ENCODE assay signal across 17 cellular contexts in genomic region chr7:66348959-66349358, GRCh38.
DNase-seq lines count a peak whose midpoint lies in the region; ATAC-seq and TF ChIP-seq lines count a peak whose summit lies in the region.
"Had no signal": no experiment of that assay in that cellular context is flagged by ENCODE, and none has a peak within 500 bp of the region (broad histone marks: within the 10 kb centered on the region; RNA-seq: fewer than 3 reads in every experiment).

No MANE protein-coding gene starts in this region.

- peaks cover 5% of the 10 kb centered on the region for H3K36me3 Mint-ChIP-seq in osteocyte (ENCODE audit: unreplicated experiment)
- H3K36me3 Mint-ChIP-seq in CD4-positive, alpha-beta memory T cell = no peaks in the 10 kb centered on the region
- H3K36me3 Mint-ChIP-seq in mesothelial cell of epicardium = peaks cover 5% of the 10 kb centered on the region

- H3K36me3 ChIP-seq in CD4-positive, alpha-beta memory T cell (ENCODE audit: insufficient read depth, low read length) = no peaks in the 10 kb centered on the region
- H3K36me3 ChIP-seq in A673 (ENCODE audit: insufficient read depth, low read length, poor library complexity, severe bottlenecking) = no peaks in the 10 kb centered on the region
- H3K36me3 ChIP-seq: thyroid gland had no signal

- H3K4me1 ChIP-seq in CD4-positive, alpha-beta memory T cell (ENCODE audit: insufficient read depth, low read length) = no peaks in the 10 kb centered on the region
- peaks cover 4% of the 10 kb centered on the region for H3K4me1 ChIP-seq in A673 (ENCODE audit: insufficient read depth, low read length, poor library complexity, severe bottlenecking)
- H3K4me1 ChIP-seq: parathyroid adenoma had no signal

- H3K27ac Mint-ChIP-seq in osteocyte (ENCODE audit: unreplicated experiment) = peak overlapping the region; percentile 96
- no peak overlapping the region for H3K27ac Mint-ChIP-seq in CD4-positive, alpha-beta memory T cell
- H3K27ac Mint-ChIP-seq in mesothelial cell of epicardium = no peak overlapping the region
- H3K27ac Mint-ChIP-seq: activated T-cell treated with anti-CD3 and anti-CD28 coated beads, Interleukin-2, amount 50 U/mL, for 72 hours; T-helper 1 cell treated with Interleukin-12 subunit alpha and Interleukin-12 subunit beta and Interleukin-4 antibody, amounts not matched to agents 30 μg/mL and 1 μg/mL, for 36 hours had no signal

- H3K9me3 Mint-ChIP-seq in osteocyte (ENCODE audit: unreplicated experiment) (peaks cover 12% of the 10 kb centered on the region), mesothelial cell of epicardium (peaks cover 13% of the 10 kb centered on the region)
- peaks cover 0 to 4% (median 0%) of the 10 kb centered on the region in 8 donors for H3K9me3 Mint-ChIP-seq in CD4-positive, alpha-beta memory T cell
- H3K9me3 Mint-ChIP-seq: T-helper 1 cell treated with Interleukin-12 subunit alpha and Interleukin-12 subunit beta and Interleukin-4 antibody, amounts not matched to agents 30 μg/mL and 1 μg/mL, for 36 hours had no signal

- no peaks in the 10 kb centered on the region for H3K27me3 Mint-ChIP-seq in osteocyte (ENCODE audit: unreplicated experiment)
- peaks cover 6 to 11% of the 10 kb centered on the region in 2 donors for H3K27me3 Mint-ChIP-seq in CD4-positive, alpha-beta memory T cell
- no peaks in the 10 kb centered on the region for H3K27me3 Mint-ChIP-seq in mesothelial cell of epicardium (ENCODE audit: low read depth)

- no TSS peak for BruUV-seq in A673 (replicated peaks; lab: Mats Ljungman, UMichigan)

- intact Hi-C loops in CD4-positive, alpha-beta memory T cell (cut with micrococcal nuclease) = no loop called here
- intact Hi-C loops in A673 (cut with micrococcal nuclease; ENCODE audit: unreplicated experiment) = no loop called here

- H3K4me3 ChIP-seq in HL-60 (replicated peaks; ENCODE audit: insufficient read depth, low read length) = no peak overlapping the region
- no peak overlapping the region for H3K4me3 ChIP-seq in CD4-positive, alpha-beta memory T cell (ENCODE audit: low read length in 2 of 2)
- H3K4me3 ChIP-seq in A673 (ENCODE audit: low read depth, low read length, poor library complexity, severe bottlenecking) = no peak overlapping the region
- H3K4me3 ChIP-seq: PC-9, thyroid gland had no signal

- H3K4me1 Mint-ChIP-seq in osteocyte (ENCODE audit: unreplicated experiment) = peaks cover 64% of the 10 kb centered on the region
- no peaks in the 10 kb centered on the region for H3K4me1 Mint-ChIP-seq in CD4-positive, alpha-beta memory T cell
- no peaks in the 10 kb centered on the region for H3K4me1 Mint-ChIP-seq in mesothelial cell of epicardium

- CTCF ChIA-PET in CD4-positive, alpha-beta memory T cell (lab: Charles Lee; ENCODE audit: partially characterized antibody) = interaction anchor here (1.1 to 1.5 kb wide), 2 partner anchors 14 to 22 kb away, joined by 3 to 4 read pairs; no protein-coding TSS in a partner anchor
- CTCF ChIA-PET in A673 (lab: Charles Lee) = no interaction called here

- H3K4me3 Mint-ChIP-seq in osteocyte (ENCODE audit: unreplicated experiment) (peak overlapping the region; percentile 57), mesothelial cell of epicardium (no peak overlapping the region)
- H3K4me3 Mint-ChIP-seq in CD4-positive, alpha-beta memory T cell = no peak overlapping the region
- H3K4me3 Mint-ChIP-seq: activated T-cell treated with anti-CD3 and anti-CD28 coated beads, Interleukin-2, amount 50 U/mL, for 72 hours; T-helper 1 cell treated with Interleukin-12 subunit alpha and Interleukin-12 subunit beta and Interleukin-4 antibody, amounts not matched to agents 30 μg/mL and 1 μg/mL, for 36 hours had no signal

- no peaks in the 10 kb centered on the region for H3K9me3 ChIP-seq in CD4-positive, alpha-beta memory T cell (ENCODE audit: control insufficient read depth in 1 of 2, low read length in 2 of 2)
- no peaks in the 10 kb centered on the region for H3K9me3 ChIP-seq in A673 (ENCODE audit: low read depth, low read length, poor library complexity, severe bottlenecking)
- H3K9me3 ChIP-seq: thyroid gland had no signal

- H3K27ac ChIP-seq in HL-60 (replicated peaks) (peak overlapping the region; percentile 37), A673 (ENCODE audit: low read depth, low read length, poor library complexity, severe bottlenecking) (no peak overlapping the region)
- H3K27ac ChIP-seq in CD4-positive, alpha-beta memory T cell (ENCODE audit: low read depth, low read length) = no peak overlapping the region
- H3K27ac ChIP-seq: parathyroid adenoma, PC-9, thyroid gland had no signal

- TF ChIP-seq CTCF in HL-60 (IDR thresholded peaks at IDR 0.05; ENCODE audit: insufficient read depth, low read length) = no peak
- TF ChIP-seq CTCF in osteocyte (IDR thresholded peaks at IDR 0.05) = no peak
- no peak for TF ChIP-seq CTCF in A673 (conservative IDR thresholded peaks at IDR 0.05; ENCODE audit: low read depth, low read length)
- no peak for TF ChIP-seq CTCF in mesothelial cell of epicardium (IDR thresholded peaks at IDR 0.05; ENCODE audit: unreplicated experiment)

- peak in 1 of 2 experiments; percentile 84 for DNase-seq in HL-60 (ENCODE audit: low read depth in 1 of 2, low spot score in 1 of 2)
- peak; percentile 70 for DNase-seq in SIG-M5 (lab: John Stamatoyannopoulos, UW)
- no peak for DNase-seq in osteocyte (ENCODE audit: extremely low spot score, unreplicated experiment)
- DNase-seq in CD4-positive, alpha-beta memory T cell = no peak
- no peak for DNase-seq in A673 (ENCODE audit: low spot score)
- no peak for DNase-seq in mesothelial cell of epicardium (ENCODE audit: low spot score in 2 of 2, unreplicated experiment in 2 of 2)
- DNase-seq: activated CD4-positive, alpha-beta T cell treated with anti-CD3 and anti-CD28 coated beads, Interleukin-2, amount 50 U/mL, for 4 hours; activated T-cell treated with anti-CD3 and anti-CD28 coated beads, Interleukin-2, amount 50 U/mL, for 72 hours; NCI-H1105 treated with DMSO at 0.1 percent for 48 hours; NCI-H226; PC-9; stimulated activated CD4-positive, alpha-beta T cell treated with anti-CD3 and anti-CD28 coated beads, Interleukin-15, amount 100 ng/mL, for 24 hours; thyroid gland had no signal

- H3K27me3 ChIP-seq in HL-60 (ENCODE audit: insufficient read depth, poor library complexity, severe bottlenecking) = no peaks in the 10 kb centered on the region
- peaks cover 5% of the 10 kb centered on the region for H3K27me3 ChIP-seq in CD4-positive, alpha-beta memory T cell (ENCODE audit: insufficient read depth, low read length)
- H3K27me3 ChIP-seq in A673 (replicated peaks; ENCODE audit: insufficient read depth, low read depth, low read length, poor library complexity) = no peaks in the 10 kb centered on the region
- H3K27me3 ChIP-seq: thyroid gland had no signal

- ATAC-seq in esophagus mucosa (peak; percentile 87), HG03460 (IDR thresholded peaks at IDR 0.05; ENCODE audit: unreplicated experiment) (no peak)
- ATAC-seq: activated T-cell treated with anti-CD3 and anti-CD28 coated beads, Interleukin-2, amount 50 U/mL, for 72 hours had no signal

- POLR2A ChIA-PET in CD4-positive, alpha-beta memory T cell (lab: Charles Lee; ENCODE audit: partially characterized antibody) = no interaction called here
- POLR2A ChIA-PET in A673 (lab: Charles Lee; ENCODE audit: low non-redundant PET) = no interaction called here
